ENCODE assay signal across 15 cellular contexts in the genomic region with DNA sequence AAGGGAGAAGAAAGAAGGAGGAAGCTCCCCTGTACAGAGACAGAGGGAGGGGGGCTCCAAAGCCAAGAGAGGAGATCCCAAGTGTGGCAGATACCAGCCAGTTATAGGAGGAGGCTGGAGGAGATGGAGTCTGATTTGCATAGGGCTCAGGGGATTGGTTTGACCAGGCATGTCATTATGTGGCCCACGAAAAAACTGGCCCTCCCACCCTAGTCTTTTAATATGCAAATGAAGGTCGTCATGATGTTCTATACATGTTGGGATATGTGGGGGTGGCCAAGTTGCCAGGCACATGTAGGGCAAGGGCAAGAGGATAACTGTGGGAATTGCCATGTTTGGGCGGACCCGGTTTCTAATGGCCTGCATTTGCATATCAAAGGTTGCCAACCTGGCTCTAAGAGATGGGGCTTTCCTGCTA.
"Had no signal": no experiment of that assay in that cellular context is flagged by ENCODE, and none has a peak within 500 bp of the region (broad histone marks: within the 10 kb centered on the region; RNA-seq: fewer than 3 reads in every experiment).

No MANE protein-coding gene starts in this region.

- H3K4me3 ChIP-seq: esophagus squamous epithelium, heart right ventricle, lung, upper lobe of right lung had no signal

- H3K27ac ChIP-seq: esophagus squamous epithelium, heart right ventricle, upper lobe of right lung had no signal

- H3K9me3 Mint-ChIP-seq: activated CD4-positive, alpha-beta memory T cell treated with anti-CD3 and anti-CD28 coated beads, Interleukin-2, amount 10 ng/mL, durations not matched to agents 7 days and 5 days had no signal

- FAIRE-seq: bronchial epithelial cell had no signal

- H3K4me3 Mint-ChIP-seq: activated CD4-positive, alpha-beta memory T cell treated with anti-CD3 and anti-CD28 coated beads, Interleukin-2, amount 10 ng/mL, durations not matched to agents 7 days and 5 days; activated CD8-positive, alpha-beta memory T cell treated with anti-CD3 and anti-CD28 coated beads, Interleukin-2, amount 10 ng/mL, durations not matched to agents 7 days and 5 days; activated naive CD8-positive, alpha-beta T cell; stimulated activated naive B cell treated with anti-CD40 and anti-IgM and Interleukin-4, amounts not matched to agents 10 μg/mL and 1 μg/mL and 100 μg/mL, for 72 hours had no signal

- ATAC-seq: activated CD8-positive, alpha-beta memory T cell treated with anti-CD3 and anti-CD28 coated beads, Interleukin-2, amount 10 ng/mL, durations not matched to agents 7 days and 5 days; heart right ventricle; stimulated activated naive B cell treated with anti-CD40 and anti-IgM and Interleukin-4, amounts not matched to agents 10 μg/mL and 1 μg/mL and 100 μg/mL, for 72 hours; upper lobe of right lung had no signal

- H3K27me3 ChIP-seq: upper lobe of right lung had no signal

- H3K36me3 Mint-ChIP-seq: activated CD8-positive, alpha-beta memory T cell treated with anti-CD3 and anti-CD28 coated beads, Interleukin-2, amount 10 ng/mL, durations not matched to agents 7 days and 5 days; activated naive CD8-positive, alpha-beta T cell had no signal

- H3K4me1 ChIP-seq: esophagus squamous epithelium, heart right ventricle, upper lobe of right lung had no signal

- DNase-seq: activated CD4-positive, alpha-beta memory T cell treated with anti-CD3 and anti-CD28 coated beads, Interleukin-2, amount 10 ng/mL, durations not matched to agents 7 days and 5 days; activated CD4-positive, alpha-beta T cell treated with anti-CD3 and anti-CD28 coated beads for 48 hours; activated CD4-positive, CD25-positive, alpha-beta regulatory T cell; activated CD8-positive, alpha-beta memory T cell treated with anti-CD3 and anti-CD28 coated beads, Interleukin-2, amount 10 ng/mL, durations not matched to agents 7 days and 5 days; effector CD4-positive, alpha-beta T cell; esophagus squamous epithelium; heart right ventricle; islet precursor cell; midbrain; stimulated activated naive B cell treated with anti-CD40 and anti-IgM and Interleukin-4, amounts not matched to agents 10 μg/mL and 1 μg/mL and 100 μg/mL, for 72 hours; upper lobe of right lung had no signal

- H3K36me3 ChIP-seq: esophagus squamous epithelium, heart right ventricle, upper lobe of right lung had no signal

- H3K4me1 Mint-ChIP-seq: activated CD4-positive, alpha-beta memory T cell treated with anti-CD3 and anti-CD28 coated beads, Interleukin-2, amount 10 ng/mL, durations not matched to agents 7 days and 5 days; activated CD8-positive, alpha-beta memory T cell treated with anti-CD3 and anti-CD28 coated beads, Interleukin-2, amount 10 ng/mL, durations not matched to agents 7 days and 5 days; stimulated activated naive B cell treated with anti-CD40 and anti-IgM and Interleukin-4, amounts not matched to agents 10 μg/mL and 1 μg/mL and 100 μg/mL, for 72 hours had no signal

- H3K9me3 ChIP-seq: esophagus squamous epithelium, upper lobe of right lung had no signal

- H3K27ac Mint-ChIP-seq: activated CD4-positive, alpha-beta memory T cell treated with anti-CD3 and anti-CD28 coated beads, Interleukin-2, amount 10 ng/mL, durations not matched to agents 7 days and 5 days; activated CD8-positive, alpha-beta memory T cell treated with anti-CD3 and anti-CD28 coated beads, Interleukin-2, amount 10 ng/mL, durations not matched to agents 7 days and 5 days; activated naive CD8-positive, alpha-beta T cell; progenitor cell of endocrine pancreas; stimulated activated naive B cell treated with anti-CD40 and anti-IgM and Interleukin-4, amounts not matched to agents 10 μg/mL and 1 μg/mL and 100 μg/mL, for 72 hours had no signal
